1 cellular context compared by ENCODE assay signal in the genomic region with DNA sequence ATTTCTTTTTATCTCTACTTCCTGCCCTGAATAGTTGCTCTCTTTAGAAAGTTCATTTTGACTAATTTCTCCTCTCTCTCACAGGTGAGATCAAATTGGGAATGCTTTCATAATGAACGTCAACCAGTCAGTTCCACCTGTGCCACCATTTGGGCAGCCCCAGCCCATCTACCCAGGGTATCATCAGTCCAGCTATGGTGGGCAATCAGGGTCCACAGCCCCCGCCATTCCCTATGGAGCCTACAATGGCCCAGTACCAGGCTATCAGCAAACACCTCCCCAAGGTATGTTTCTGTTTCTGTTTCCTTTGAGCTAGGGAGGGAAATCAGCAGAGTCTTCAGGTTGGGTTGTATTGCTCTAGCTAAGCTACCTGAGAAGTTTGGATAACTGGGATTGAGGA.
TF ChIP-seq lines count a peak whose summit lies in the region.

No MANE protein-coding gene starts in this region.

TF ChIP-seq in GM12878, 131 proteins besides CTCF, POLR2A, EP300 and RAD21:
- TF ChIP-seq MYB (IDR thresholded peaks at IDR 0.05; ENCODE audit: borderline replicate concordance, low read depth, low read length) (no peak), CHD1 (IDR thresholded peaks at IDR 0.05; ENCODE audit: low read depth, low read length) (no peak), SIX5 (IDR thresholded peaks at IDR 0.05; ENCODE audit: low read depth, low read length, severe bottlenecking) (no peak), IKZF1 (conservative IDR thresholded peaks at IDR 0.05) (no peak), JUND (IDR thresholded peaks at IDR 0.05; ENCODE audit: low read depth, low read length) (no peak)
TF ChIP-seq in GM12878: peak in this region for 0.
